Comparison of ENCODE assay signal across 12 cellular contexts in the genomic region with DNA sequence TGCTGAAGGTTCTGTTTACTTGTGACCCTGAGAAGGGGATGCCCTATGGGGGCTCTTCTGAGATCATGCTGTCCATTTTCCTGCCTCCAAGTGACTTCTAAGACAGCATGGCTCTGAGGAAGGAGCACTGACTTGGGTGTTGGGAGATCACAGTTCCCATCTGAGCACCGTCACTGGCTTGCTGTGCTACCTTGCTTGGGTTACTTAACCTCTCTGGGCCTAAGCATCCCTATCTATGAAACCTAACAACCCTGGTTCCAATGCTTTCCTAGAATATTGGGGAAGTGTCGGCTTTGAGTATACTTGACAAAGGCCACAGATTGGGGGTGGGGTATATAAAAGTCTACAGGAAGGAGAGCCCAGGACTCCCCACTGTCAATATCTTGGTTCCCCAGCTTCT. TPM values are rescaled to one million over a fixed set of nuclear protein-coding genes. Genes with fewer than 3 reads are reported as not detected.
A peak's percentile ranks its signal among the peaks of the same experiment; 100 is the strongest.
DNase-seq lines count a peak whose midpoint lies in the region; ATAC-seq and TF ChIP-seq lines count a peak whose summit lies in the region.
"Had no signal": no experiment of that assay in that cellular context is flagged by ENCODE, and none has a peak within 500 bp of the region (broad histone marks: within the 10 kb centered on the region; RNA-seq: fewer than 3 reads in every experiment).

No MANE protein-coding gene starts in this region.

- H3K36me3 Mint-ChIP-seq in activated T-cell treated with anti-CD3 and anti-CD28 coated beads, Interleukin-2, amount 50 U/mL, for 72 hours (ENCODE audit: insufficient read depth in 2 of 2): peaks cover 17 to 26% of the 10 kb centered on the region in 2 donors
- H3K36me3 Mint-ChIP-seq in memory B cell (peaks cover 18% of the 10 kb centered on the region), HFFc6 (ENCODE audit: low read depth) (no peaks in the 10 kb centered on the region)

- H3K27ac ChIP-seq in adrenal gland: peak overlapping the region; percentile 5 to 88 (median 50)
- H3K27ac ChIP-seq in thyroid gland: peak overlapping the region in 2 of 3 donors; percentile 15 to 28

- H3K9me3 Mint-ChIP-seq in activated T-cell treated with anti-CD3 and anti-CD28 coated beads, Interleukin-2, amount 50 U/mL, for 72 hours: peaks cover 4% of the 10 kb centered on the region in 2 donors
- H3K9me3 Mint-ChIP-seq in memory B cell (peaks cover 2% of the 10 kb centered on the region), HFFc6 (no peaks in the 10 kb centered on the region)

- no peak for ATAC-seq in activated T-cell treated with anti-CD3 and anti-CD28 coated beads, Interleukin-2, amount 50 U/mL, for 72 hours (replicated peaks in 1 of 2)
- ATAC-seq in memory B cell (ENCODE audit: low read depth): no peak
- ATAC-seq: SK-N-SH treated with all-trans-retinoic acid at 6 μM for 48 hours had no signal

- intact Hi-C loops in adrenal gland (cut with DNase I) (no loop called here), thyroid gland (cut with DNase I) (no loop called here), posterior vena cava (cut with DNase I) (no loop called here)

- 29 to 85% (median 63%) methylated on average over 1 to 2 of the region's 2 CpGs for WGBS in adrenal gland, 4 donors
- WGBS in thyroid gland, 2 donors: 89 to 96% methylated on average over 2 of the region's 2 CpGs

- TF ChIP-seq CTCF in adrenal gland (IDR thresholded peaks at IDR 0.05) (no peak), thyroid gland (IDR thresholded peaks at IDR 0.05) (no peak), HFFc6 (IDR thresholded peaks at IDR 0.05) (no peak)

- H3K4me1 Mint-ChIP-seq in activated T-cell treated with anti-CD3 and anti-CD28 coated beads, Interleukin-2, amount 50 U/mL, for 72 hours (ENCODE audit: low read depth): peaks cover 97% of the 10 kb centered on the region
- H3K4me1 Mint-ChIP-seq in memory B cell (peaks cover 58% of the 10 kb centered on the region), HFFc6 (ENCODE audit: low read depth) (peaks cover 7% of the 10 kb centered on the region)

- H3K27me3 Mint-ChIP-seq in activated T-cell treated with anti-CD3 and anti-CD28 coated beads, Interleukin-2, amount 50 U/mL, for 72 hours (ENCODE audit: low read depth): no peaks in the 10 kb centered on the region
- H3K27me3 Mint-ChIP-seq in memory B cell (no peaks in the 10 kb centered on the region), HFFc6 (ENCODE audit: insufficient read depth) (peaks cover 22% of the 10 kb centered on the region)

- H3K36me3 ChIP-seq in adrenal gland (replicated peaks in 1 of 2): no peaks in the 10 kb centered on the region
- no peaks in the 10 kb centered on the region for H3K36me3 ChIP-seq in thyroid gland

- H3K9me3 ChIP-seq in adrenal gland (replicated peaks in 1 of 3): no peaks in the 10 kb centered on the region
- H3K9me3 ChIP-seq in thyroid gland: no peaks in the 10 kb centered on the region

- DNase-seq in activated T-cell treated with anti-CD3 and anti-CD28 coated beads, Interleukin-2, amount 50 U/mL, for 72 hours: no peak
- DNase-seq in activated T-cell treated with anti-CD3 and anti-CD28 coated beads for 4 hours (no peak), adrenal gland (no peak), memory B cell (ENCODE audit: low spot score in 2 of 2) (no peak), thyroid gland (no peak), posterior vena cava (ENCODE audit: low spot score) (no peak), hepatic stellate cell (ENCODE audit: low spot score) (no peak), HFFc6 (no peak)
- DNase-seq: kidney glomerular epithelial cell, NCI-H1105, retina had no signal

- H3K27me3 ChIP-seq in adrenal gland: no peaks in the 10 kb centered on the region
- no peaks in the 10 kb centered on the region for H3K27me3 ChIP-seq in thyroid gland

- H3K4me1 ChIP-seq in adrenal gland (replicated peaks in 1 of 2) (peaks cover 3 to 66% of the 10 kb centered on the region in 2 donors), thyroid gland (peaks cover 4 to 46% of the 10 kb centered on the region in 2 donors)

- TF ChIP-seq POLR2A in adrenal gland (IDR thresholded peaks at IDR 0.05) (no peak), thyroid gland (IDR thresholded peaks at IDR 0.05) (no peak)

- H3K4me3 Mint-ChIP-seq in activated T-cell treated with anti-CD3 and anti-CD28 coated beads, Interleukin-2, amount 50 U/mL, for 72 hours: peak overlapping the region; percentile 82 to 98
- H3K4me3 Mint-ChIP-seq in memory B cell: no peak overlapping the region
- no peak overlapping the region for H3K4me3 Mint-ChIP-seq in HFFc6

- H3K27ac Mint-ChIP-seq in activated T-cell treated with anti-CD3 and anti-CD28 coated beads, Interleukin-2, amount 50 U/mL, for 72 hours: peak overlapping the region; percentile 99
- peak overlapping the region; percentile 88 for H3K27ac Mint-ChIP-seq in memory B cell
- H3K27ac Mint-ChIP-seq in HFFc6: no peak overlapping the region

- H3K4me3 ChIP-seq in adrenal gland (peak overlapping the region in 1 of 4 donors; percentile 11), thyroid gland (replicated peaks in 1 of 3) (no peak overlapping the region)

RNA-seq across cellular contexts. Expression of gene TNFRSF1B, which starts 6.2 kb away (rescaled TPM):
- total RNA-seq in activated T-cell treated with anti-CD3 and anti-CD28 coated beads, Interleukin-2, amount 50 U/mL, for 72 hours: 100 to 1,000 TPM in 1 of 2 donors, 10 to 100 TPM in 1; 95.4 to 130 TPM
- total RNA-seq in adrenal gland: 10 to 100 TPM; 14.6 to 58.3 (median 36.8) TPM
- 10 to 100 TPM in 2 of 3 donors, 1 to 10 TPM in 1; 7.7 to 11.7 (median 10.7) TPM for polyA plus RNA-seq in adrenal gland
- total RNA-seq in thyroid gland: 10 to 100 TPM in 2 of 4 donors, 1 to 10 TPM in 2; 4.4 to 20.4 (median 9.0) TPM
- 10 to 100 TPM; 37.6 to 38.1 TPM for total RNA-seq in posterior vena cava
- total RNA-seq in HFFc6 (2021; fragmentation: NEBNext Ultra II Directional; extraction: Animal tissue kit (Norgen Biotek cat#: 25700)): under 1 TPM; 0.14 to 0.66 (median 0.33) TPM

RNA-seq across cellular contexts. Expression of gene VPS13D, which starts 56.9 kb away (rescaled TPM):
- total RNA-seq in activated T-cell treated with anti-CD3 and anti-CD28 coated beads, Interleukin-2, amount 50 U/mL, for 72 hours: 10 to 100 TPM; 36.0 to 40.5 TPM
- total RNA-seq in adrenal gland (10 to 100 TPM; 33.2 to 62.3 (median 43.8) TPM), thyroid gland (100 to 1,000 TPM; 137 to 238 (median 191) TPM), posterior vena cava (10 to 100 TPM; 74.9 to 96.7 TPM)
- 10 to 100 TPM; 17.0 to 23.3 (median 23.2) TPM for polyA plus RNA-seq in adrenal gland
- total RNA-seq in HFFc6 (2021; fragmentation: NEBNext Ultra II Directional; extraction: Animal tissue kit (Norgen Biotek cat#: 25700)): 10 to 100 TPM; 18.8 to 29.5 (median 21.5) TPM

Comparison
In these comparisons a context has a peak if more than half of its experiments do, and no peak if none do; other contexts are left out.
1. H3K4me3 Mint-ChIP-seq: peak in activated T-cell treated with anti-CD3 and anti-CD28 coated beads, Interleukin-2, amount 50 U/mL, for 72 hours (2 of 2); none in memory B cell (single experiment) and HFFc6 (single experiment).